In genomic region chr14:93104961-93105360, GRCh38 we compare ENCODE assay signal across 13 cellular contexts. TPM values are rescaled to one million over a fixed set of nuclear protein-coding genes. Genes with fewer than 3 reads are reported as not detected.
DNase-seq lines count a peak whose midpoint lies in the region; ATAC-seq and TF ChIP-seq lines count a peak whose summit lies in the region.
"Had no signal": no experiment of that assay in that cellular context is flagged by ENCODE, and none has a peak within 500 bp of the region (broad histone marks: within the 10 kb centered on the region; RNA-seq: fewer than 3 reads in every experiment).

No MANE protein-coding gene starts in this region.

- H3K36me3 Mint-ChIP-seq in WTC11: no peaks in the 10 kb centered on the region

- POLR2A ChIA-PET in WTC11 (lab: Charles Lee): interaction anchor here (0.6 to 0.7 kb wide), 3 partner anchors 27 to 756 kb away, joined by 3 to 4 read pairs (median 3); no protein-coding TSS in a partner anchor

- no peak for TF ChIP-seq POLR2A in right lobe of liver (IDR thresholded peaks at IDR 0.05)

- H3K36me3 ChIP-seq in ACC112 (ENCODE audit: insufficient read depth, low read length) (no peaks in the 10 kb centered on the region), DND-41 (ENCODE audit: insufficient read depth, low read length) (no peaks in the 10 kb centered on the region; the same call in 1 of the 2 replicates), right lobe of liver (no peaks in the 10 kb centered on the region)
- H3K36me3 ChIP-seq: HAP-1 had no signal

- peaks cover 31% of the 10 kb centered on the region; the same call in 1 of the 2 replicates for H4K20me1 ChIP-seq in DND-41 (ENCODE audit: insufficient read depth, low read length)

- H3K27ac ChIP-seq in ACC112 (ENCODE audit: low read depth, low read length) (peak overlapping the region; percentile 10; the same call in 1 of the 2 replicates), DND-41 (ENCODE audit: low read length) (0 out of 2 replicates have a peak overlapping the region, but pooled peaks have one; percentile 8), right lobe of liver (peak overlapping the region in 2 of 3 donors; percentile 13 to 27)
- H3K27ac ChIP-seq: parathyroid adenoma had no signal

- H3K4me3 ChIP-seq in ACC112 (ENCODE audit: low read depth, low read length) (no peak overlapping the region), DND-41 (ENCODE audit: low read depth in 1 of 2, low read length in 2 of 2) (no peak overlapping the region), right lobe of liver (no peak overlapping the region)
- H3K4me3 ChIP-seq: HAP-1 had no signal

- CTCF ChIA-PET in WTC11 (lab: Charles Lee): interaction anchor here (0.5 to 10.7 kb wide), 31 partner anchors 8 to 414 kb away, joined by 3 to 118 read pairs (median 4); partner anchors contain the start of genes ITPK1 and UBR7

- no peak for ATAC-seq in DND-41 (ENCODE audit: insufficient read depth, low read depth)
- peak; percentile 87 for ATAC-seq in WTC11
- ATAC-seq in right lobe of liver: no peak
- no peak for ATAC-seq in GM18907 (IDR thresholded peaks at IDR 0.05; ENCODE audit: unreplicated experiment)

- TF ChIP-seq CTCF in DND-41 (IDR thresholded peaks at IDR 0.05; ENCODE audit: borderline replicate concordance, extremely low read depth, low read length, poor library complexity, severe bottlenecking) (peak; percentile 23), WTC11 (IDR thresholded peaks at IDR 0.05) (no peak), right lobe of liver (IDR thresholded peaks at IDR 0.05) (no peak), GM20000 (IDR thresholded peaks at IDR 0.05; ENCODE audit: extremely low read depth, missing control alignments) (no peak)

- H3K4me1 Mint-ChIP-seq in WTC11: peaks cover 67% of the 10 kb centered on the region

- H3K4me1 ChIP-seq in ACC112 (ENCODE audit: control insufficient read depth, insufficient read depth, low read length, unreplicated experiment): peaks cover 16% of the 10 kb centered on the region
- H3K4me1 ChIP-seq in DND-41 (ENCODE audit: insufficient read depth, low read length): peaks cover 20% of the 10 kb centered on the region
- peaks cover 0 to 40% (median 19%) of the 10 kb centered on the region in 4 donors for H3K4me1 ChIP-seq in right lobe of liver
- H3K4me1 ChIP-seq: HAP-1, parathyroid adenoma had no signal

- H3K4me3 Mint-ChIP-seq in WTC11: no peak overlapping the region

- no peak overlapping the region for H2AFZ ChIP-seq in ACC112 (ENCODE audit: low read length, unreplicated experiment)
- no peak overlapping the region for H2AFZ ChIP-seq in DND-41 (ENCODE audit: low read depth, low read length)
- H2AFZ ChIP-seq: parathyroid adenoma had no signal

- DNase-seq in DND-41: no peak
- DNase-seq in WTC11 (ENCODE audit: low spot score): peak; percentile 63
- DNase-seq in right lobe of liver: no peak
- no peak for DNase-seq in GM20000 (ENCODE audit: low spot score)
- no peak for DNase-seq in NCI-H526 treated with DMSO at 0.1 percent for 48 hours (lab: John Stamatoyannopoulos, UW)
- DNase-seq in stimulated activated CD4-positive, alpha-beta T cell treated with anti-CD3 and anti-CD28 coated beads, Interleukin-12 subunit alpha, Interleukin-12 subunit beta, amount 100 ng/mL, for 4 hours: no peak
- DNase-seq: activated CD4-positive, alpha-beta T cell treated with anti-CD3 and anti-CD28 coated beads for 1 hour; DMS79; SHP77 had no signal

- H3K79me2 ChIP-seq in ACC112 (ENCODE audit: control insufficient read depth, insufficient read depth, low read length, unreplicated experiment) (peaks cover 14% of the 10 kb centered on the region), DND-41 (ENCODE audit: insufficient read depth, low read length) (peaks cover 85% of the 10 kb centered on the region)

- H3K4me2 ChIP-seq in DND-41 (ENCODE audit: insufficient read depth, low read length): no peak overlapping the region

- H3K9me3 ChIP-seq in DND-41 (ENCODE audit: insufficient read depth, low read length, severe bottlenecking) (no peaks in the 10 kb centered on the region), right lobe of liver (no peaks in the 10 kb centered on the region)
- H3K9me3 ChIP-seq: HAP-1 had no signal

- H3K27me3 ChIP-seq in ACC112 (ENCODE audit: insufficient read depth, low read length) (no peaks in the 10 kb centered on the region), DND-41 (ENCODE audit: insufficient read depth, low read length, poor library complexity) (no peaks in the 10 kb centered on the region), right lobe of liver (no peaks in the 10 kb centered on the region)

- intact Hi-C loops in right lobe of liver (cut with DNase I): loop anchor here in 1 of 2 donors (5.0 kb wide), 1 partner anchor 153 kb away; no protein-coding TSS in a partner anchor

- H3K27me3 Mint-ChIP-seq in WTC11 (ENCODE audit: low read depth): no peaks in the 10 kb centered on the region

- no peak overlapping the region for H3K9ac ChIP-seq in DND-41 (ENCODE audit: low read depth, low read length)
- H3K9ac ChIP-seq: parathyroid adenoma had no signal

- WGBS in right lobe of liver (ENCODE audit: insufficient coverage, low coverage, low lambda C conversion rate, missing lambda C conversion rate): 54% methylated on average over 4 of the region's 6 CpGs

- no peaks in the 10 kb centered on the region for H3K9me3 Mint-ChIP-seq in WTC11

- peak overlapping the region; percentile 23; the same call in 1 of the 2 replicates for H3K27ac Mint-ChIP-seq in WTC11

TF ChIP-seq in WTC11, 78 proteins besides CTCF, POLR2A, EP300 and RAD21:
- no peak for TF ChIP-seq USF2 (CRISPR knock-in tag; IDR thresholded peaks at IDR 0.05)
- TF ChIP-seq CREB1 (CRISPR knock-in tag; IDR thresholded peaks at IDR 0.05): no peak
- no peak for TF ChIP-seq AR (CRISPR knock-in tag; IDR thresholded peaks at IDR 0.05)
- no peak for TF ChIP-seq RORB (CRISPR knock-in tag; IDR thresholded peaks at IDR 0.05)
- no peak for TF ChIP-seq ZNF317 (CRISPR knock-in tag; IDR thresholded peaks at IDR 0.05; ENCODE audit: borderline replicate concordance, low read depth)
- TF ChIP-seq SMAD4 (CRISPR knock-in tag; IDR thresholded peaks at IDR 0.05): no peak
- TF ChIP-seq KAT7 (CRISPR knock-in tag; IDR thresholded peaks at IDR 0.05; ENCODE audit: borderline replicate concordance): no peak
- no peak for TF ChIP-seq NFE2L1 (CRISPR knock-in tag; IDR thresholded peaks at IDR 0.05)
- TF ChIP-seq, protein P1, sequence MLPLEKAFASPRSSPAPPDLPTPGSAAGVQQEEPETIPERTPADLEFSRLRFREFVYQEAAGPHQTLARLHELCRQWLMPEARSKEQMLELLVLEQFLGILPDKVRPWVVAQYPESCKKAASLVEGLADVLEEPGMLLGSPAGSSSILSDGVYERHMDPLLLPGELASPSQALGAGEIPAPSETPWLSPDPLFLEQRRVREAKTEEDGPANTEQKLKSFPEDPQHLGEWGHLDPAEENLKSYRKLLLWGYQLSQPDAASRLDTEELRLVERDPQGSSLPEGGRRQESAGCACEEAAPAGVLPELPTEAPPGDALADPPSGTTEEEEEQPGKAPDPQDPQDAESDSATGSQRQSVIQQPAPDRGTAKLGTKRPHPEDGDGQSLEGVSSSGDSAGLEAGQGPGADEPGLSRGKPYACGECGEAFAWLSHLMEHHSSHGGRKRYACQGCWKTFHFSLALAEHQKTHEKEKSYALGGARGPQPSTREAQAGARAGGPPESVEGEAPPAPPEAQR (CRISPR knock-in tag; IDR thresholded peaks at IDR 0.05): no peak

RNA-seq across cellular contexts. Expression of gene ITPK1, which starts 10.8 kb away (rescaled TPM):
- total RNA-seq in WTC11 (2021) (116 to 144 TPM (median 121 TPM) in 3 replicates), right lobe of liver (10 to 100 TPM; 28.4 to 61.0 (median 40.0) TPM)
